Comparison of ENCODE assay signal across 22 cellular contexts in the genomic region with DNA sequence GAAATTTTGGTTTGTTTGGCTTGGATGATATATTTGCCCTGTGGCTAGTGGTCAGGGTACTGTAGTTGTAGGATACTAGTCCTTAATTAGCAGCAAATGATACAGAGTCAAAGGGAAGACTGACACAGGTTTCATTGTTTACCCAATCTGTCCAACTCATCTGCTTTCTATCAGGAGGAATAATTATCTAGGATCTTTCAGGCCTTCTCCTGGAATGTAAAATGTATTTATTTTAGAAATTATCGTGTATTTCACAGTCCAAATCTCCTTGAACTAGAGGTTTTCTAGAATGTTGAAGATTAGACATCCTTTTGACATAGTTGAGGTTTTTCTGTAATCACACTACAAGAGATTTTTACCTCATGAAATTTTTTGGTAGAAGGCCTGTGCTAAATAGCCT.
DNase-seq lines count a peak whose midpoint lies in the region; ATAC-seq and TF ChIP-seq lines count a peak whose summit lies in the region.
"Had no signal": no experiment of that assay in that cellular context is flagged by ENCODE, and none has a peak within 500 bp of the region (broad histone marks: within the 10 kb centered on the region; RNA-seq: fewer than 3 reads in every experiment).

No MANE protein-coding gene starts in this region.

- no peaks in the 10 kb centered on the region for H3K9me3 ChIP-seq in Karpas-422 (ENCODE audit: low read length)
- H3K9me3 ChIP-seq in adipocyte (ENCODE audit: control insufficient read depth, low read length) = no peaks in the 10 kb centered on the region
- H3K9me3 ChIP-seq in A673 (ENCODE audit: low read depth, low read length, poor library complexity, severe bottlenecking) = no peaks in the 10 kb centered on the region
- no peaks in the 10 kb centered on the region for H3K9me3 ChIP-seq in upper lobe of right lung
- H3K9me3 ChIP-seq: BE2C, Caco-2 had no signal

- no peak overlapping the region for H3K4me2 ChIP-seq in Karpas-422 (ENCODE audit: low read depth, low read length, poor library complexity, severe bottlenecking)
- H3K4me2 ChIP-seq: GM23338, KMS-11 had no signal

- BruUV-seq in A673 (replicated peaks; lab: Mats Ljungman, UMichigan) = no TSS peak

- CTCF ChIA-PET in A673 (lab: Charles Lee) = no interaction called here

- H3K4me3 ChIP-seq in Karpas-422 (ENCODE audit: low read length) (no peak overlapping the region), adipocyte (ENCODE audit: low read length) (no peak overlapping the region), A673 (ENCODE audit: low read depth, low read length, poor library complexity, severe bottlenecking) (no peak overlapping the region), upper lobe of right lung (no peak overlapping the region)
- H3K4me3 ChIP-seq: GM23338, SJCRH30 had no signal

- H3K79me2 ChIP-seq in Karpas-422 (ENCODE audit: low read length) = no peaks in the 10 kb centered on the region

- no peaks in the 10 kb centered on the region for H3K27me3 ChIP-seq in Karpas-422 (ENCODE audit: low read length)
- no peaks in the 10 kb centered on the region for H3K27me3 ChIP-seq in adipocyte (replicated peaks; ENCODE audit: control insufficient read depth, insufficient read depth, low read length)
- H3K27me3 ChIP-seq in A673 (replicated peaks; ENCODE audit: insufficient read depth, low read depth, low read length, poor library complexity) = no peaks in the 10 kb centered on the region
- H3K27me3 ChIP-seq in upper lobe of right lung = no peaks in the 10 kb centered on the region
- H3K27me3 ChIP-seq: BE2C, SJCRH30 had no signal

- POLR2A ChIA-PET in A673 (lab: Charles Lee; ENCODE audit: low non-redundant PET) = no interaction called here

- no peak overlapping the region for H3K9ac ChIP-seq in Karpas-422 (ENCODE audit: low read length)
- no peak overlapping the region for H3K9ac ChIP-seq in adipocyte (ENCODE audit: low read length)
- H3K9ac ChIP-seq: KMS-11 had no signal

- H3K4me1 ChIP-seq in Karpas-422 (ENCODE audit: low read length) = peaks cover 9% of the 10 kb centered on the region
- no peaks in the 10 kb centered on the region for H3K4me1 ChIP-seq in adipocyte (ENCODE audit: control insufficient read depth, insufficient read depth, low read length)
- no peaks in the 10 kb centered on the region for H3K4me1 ChIP-seq in A673 (ENCODE audit: insufficient read depth, low read length, poor library complexity, severe bottlenecking)
- H3K4me1 ChIP-seq in upper lobe of right lung = no peaks in the 10 kb centered on the region
- H3K4me1 ChIP-seq: BE2C, Caco-2, SJCRH30 had no signal

- H3K27ac ChIP-seq in Karpas-422 (ENCODE audit: low read length) = no peak overlapping the region
- H3K27ac ChIP-seq in A673 (ENCODE audit: low read depth, low read length, poor library complexity, severe bottlenecking) = no peak overlapping the region
- no peak overlapping the region for H3K27ac ChIP-seq in upper lobe of right lung
- H3K27ac ChIP-seq: KMS-11, SJCRH30 had no signal

- no peaks in the 10 kb centered on the region for H3K36me3 ChIP-seq in Karpas-422 (ENCODE audit: insufficient read depth, low read length)
- H3K36me3 ChIP-seq in adipocyte (ENCODE audit: control insufficient read depth, insufficient read depth, low read length, severe bottlenecking) = no peaks in the 10 kb centered on the region
- H3K36me3 ChIP-seq in A673 (ENCODE audit: insufficient read depth, low read length, poor library complexity, severe bottlenecking) = no peaks in the 10 kb centered on the region
- H3K36me3 ChIP-seq in upper lobe of right lung = no peaks in the 10 kb centered on the region
- H3K36me3 ChIP-seq: BE2C, SJCRH30 had no signal

- H3K9me2 ChIP-seq in Karpas-422 (replicated peaks; ENCODE audit: insufficient read depth, low read length) = no peaks in the 10 kb centered on the region

- intact Hi-C loops in A673 (cut with micrococcal nuclease; ENCODE audit: unreplicated experiment) = no loop called here
- intact Hi-C loops in upper lobe of right lung (cut with DNase I) = no loop called here

- TF ChIP-seq CTCF in AG09319 (IDR thresholded peaks at IDR 0.05; ENCODE audit: low read depth, low read length) (no peak), A673 (conservative IDR thresholded peaks at IDR 0.05; ENCODE audit: low read depth, low read length) (no peak), upper lobe of right lung (IDR thresholded peaks at IDR 0.05) (no peak)

- ATAC-seq in GM19452 (IDR thresholded peaks at IDR 0.05; ENCODE audit: unreplicated experiment) = no peak
- ATAC-seq in upper lobe of right lung = no peak
- ATAC-seq: GM23338, Panc1 had no signal

- H2AFZ ChIP-seq in Karpas-422 (ENCODE audit: low read length) = peak overlapping the region; percentile 89
- H2AFZ ChIP-seq: GM23338 had no signal

- peak; percentile 42 for DNase-seq in AG09319 (ENCODE audit: extremely low read depth, low read depth)
- DNase-seq in Karpas-422 = no peak
- peak; percentile 57 for DNase-seq in adipocyte (ENCODE audit: low read depth)
- DNase-seq in fibroblast of the conjunctiva (ENCODE audit: low read depth) = peak; percentile 16
- no peak for DNase-seq in A673 (ENCODE audit: low spot score)
- no peak for DNase-seq in upper lobe of right lung
- DNase-seq: BE2C; Caco-2; CD4-positive, CD25-positive, alpha-beta regulatory T cell; DMS 273 treated with DMSO at 0.1 percent for 48 hours; DMS79 treated with DMSO at 0.1 percent for 48 hours; HCEC 1CT; NCI-H1417; NCI-H187 treated with DMSO at 0.1 percent for 48 hours; NCI-H2107; NCI-H748 treated with DMSO at 0.1 percent for 48 hours; NK-92 treated with Interleukin-12 subunit alpha and Interleukin-12 subunit beta, amount 100 ng/mL, for 24 hours had no signal

- H4K20me1 ChIP-seq in Karpas-422 (ENCODE audit: insufficient read depth, low read depth, low read length) = no peaks in the 10 kb centered on the region

Comparison
In these comparisons a context has a peak if more than half of its experiments do, and no peak if none do; other contexts are left out.
1. DNase-seq: peak in AG09319 (single experiment), adipocyte (single experiment) and fibroblast of the conjunctiva (single experiment); none in Karpas-422 (single experiment), A673 (single experiment) and upper lobe of right lung (single experiment).